In the genomic region with DNA sequence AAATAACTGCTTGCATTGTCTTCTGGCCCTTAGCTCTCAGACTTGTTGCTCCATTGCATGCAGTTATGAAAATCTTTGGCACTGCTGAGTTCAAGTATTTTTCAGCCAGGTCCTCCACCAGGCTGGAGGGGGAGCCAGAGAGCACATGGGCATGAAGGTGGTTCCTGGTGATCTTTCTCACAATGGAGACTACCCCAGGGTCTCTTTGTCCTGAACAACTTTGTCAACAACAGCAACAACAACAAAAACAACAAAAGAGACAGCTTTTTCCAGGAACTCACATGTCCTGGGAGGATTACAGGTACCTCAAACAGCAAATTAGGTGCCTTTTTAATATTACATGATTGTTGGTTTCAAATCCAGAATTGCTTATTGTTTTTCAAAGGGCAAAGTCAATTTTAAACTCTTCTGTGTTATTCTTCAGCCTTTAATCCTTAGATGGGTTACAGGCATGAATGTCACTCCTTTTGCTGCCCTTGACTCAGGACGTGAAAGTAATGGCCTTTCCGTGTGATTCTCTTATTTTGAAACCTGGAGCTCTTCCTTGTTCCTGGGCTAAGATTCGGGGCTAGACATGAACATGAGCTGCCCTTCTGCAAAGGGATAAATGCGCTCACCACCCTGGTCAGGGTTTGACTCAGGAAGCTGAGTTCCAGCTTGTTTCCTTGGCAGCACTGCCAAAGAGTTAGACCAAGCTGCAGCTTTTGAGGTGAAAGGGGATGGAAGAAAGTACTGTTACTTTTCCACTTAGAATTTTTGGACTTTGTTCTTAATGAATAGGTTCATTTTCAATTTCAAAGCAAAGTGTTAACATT, we compare ENCODE assay signal across 8 cellular contexts. TPM values are rescaled to one million over a fixed set of nuclear protein-coding genes. Genes with fewer than 3 reads are reported as not detected.
DNase-seq lines count a peak whose midpoint lies in the region; ATAC-seq, FAIRE-seq and TF ChIP-seq lines count a peak whose summit lies in the region.

No MANE protein-coding gene starts in this region.

- H3K27ac ChIP-seq in MM.1S (ENCODE audit: low read length) (no peak overlapping the region), endothelial cell of umbilical vein (ENCODE audit: insufficient read depth, low read depth, low read length) (peak overlapping the region; percentile 12), temporal lobe (ENCODE audit: low read depth, low read length) (peak overlapping the region; percentile 90)
- peak overlapping the region; percentile 97 for H3K27ac ChIP-seq in naive thymus-derived CD4-positive, alpha-beta T cell (ENCODE audit: low read depth, low read length)

- H3K9ac ChIP-seq in MM.1S (ENCODE audit: low read length) (peak overlapping the region; percentile 51; the same call in 1 of the 2 replicates), endothelial cell of umbilical vein (replicated peaks; ENCODE audit: extremely low read depth, insufficient read depth, low read length) (peak overlapping the region; percentile 84)

- H3K9me3 Mint-ChIP-seq in activated CD4-positive, alpha-beta memory T cell treated with anti-CD3 and anti-CD28 coated beads, Interleukin-2, amount 10 ng/mL, durations not matched to agents 7 days and 5 days: no peaks in the 10 kb centered on the region
- H3K9me3 Mint-ChIP-seq in naive thymus-derived CD4-positive, alpha-beta T cell: peaks cover 0 to 9% (median 2%) of the 10 kb centered on the region in 11 donors

- H2AFZ ChIP-seq in MM.1S (ENCODE audit: low read length) (0 out of 2 replicates have a peak overlapping the region, but pooled peaks have one; percentile 70), endothelial cell of umbilical vein (ENCODE audit: low read depth, low read length) (no peak overlapping the region)

- no peaks in the 10 kb centered on the region for H3K36me3 ChIP-seq in MM.1S (replicated peaks; ENCODE audit: insufficient read depth, low read length)
- H3K36me3 ChIP-seq in endothelial cell of umbilical vein (ENCODE audit: control insufficient read depth in 2 of 2, extremely low read depth in 1 of 2, insufficient read depth in 2 of 2, low read length in 2 of 2): peaks cover 2 to 5% of the 10 kb centered on the region in 2 experiments
- H3K36me3 ChIP-seq in naive thymus-derived CD4-positive, alpha-beta T cell (ENCODE audit: control insufficient read depth in 2 of 3, insufficient read depth in 3 of 3, low read length in 3 of 3): peaks cover 0 to 11% (median 0%) of the 10 kb centered on the region in 3 experiments

- FAIRE-seq in endothelial cell of umbilical vein (lab: Jason Lieb, UNC): peak; percentile 86

- peaks cover 49% of the 10 kb centered on the region for H3K36me3 Mint-ChIP-seq in activated CD4-positive, alpha-beta memory T cell treated with anti-CD3 and anti-CD28 coated beads, Interleukin-2, amount 10 ng/mL, durations not matched to agents 7 days and 5 days (ENCODE audit: low read depth)
- H3K36me3 Mint-ChIP-seq in naive thymus-derived CD4-positive, alpha-beta T cell: peaks cover 19 to 37% (median 21%) of the 10 kb centered on the region in 5 donors

- H3K9me1 ChIP-seq in endothelial cell of umbilical vein (replicated peaks; ENCODE audit: control insufficient read depth, extremely low read depth, insufficient read depth, low read length): no peaks in the 10 kb centered on the region

- CTCF ChIA-PET in activated CD4-positive, alpha-beta memory T cell treated with anti-CD3 and anti-CD28 coated beads, Interleukin-2, amount 10 ng/mL, durations not matched to agents 7 days and 5 days (lab: Charles Lee): interaction anchor here (0.7 to 3.8 kb wide), 30 partner anchors 9 to 209 kb away, joined by 3 to 26 read pairs (median 4); no protein-coding TSS in a partner anchor
- CTCF ChIA-PET in endothelial cell of umbilical vein (lab: Charles Lee): interaction anchor here (0.7 to 5.7 kb wide), 11 partner anchors 8 to 197 kb away, joined by 3 to 97 read pairs (median 5); no protein-coding TSS in a partner anchor
- CTCF ChIA-PET in naive thymus-derived CD4-positive, alpha-beta T cell (lab: Charles Lee): interaction anchor here (0.7 to 3.5 kb wide), 22 partner anchors 8 to 193 kb away, joined by 3 to 31 read pairs (median 5); no protein-coding TSS in a partner anchor

- peak overlapping the region; percentile 82 for H3K27ac Mint-ChIP-seq in activated CD4-positive, alpha-beta memory T cell treated with anti-CD3 and anti-CD28 coated beads, Interleukin-2, amount 10 ng/mL, durations not matched to agents 7 days and 5 days
- peak overlapping the region; percentile 93 to 99 (median 98) for H3K27ac Mint-ChIP-seq in naive thymus-derived CD4-positive, alpha-beta T cell

- dilution Hi-C loops in endothelial cell of umbilical vein (cut with MboI; ENCODE audit: extremely low pct_ligation_motif_present, low sequenced_read_pairs): no loop called here

- H3K9me3 ChIP-seq in MM.1S (replicated peaks; ENCODE audit: insufficient read depth, low read length): no peaks in the 10 kb centered on the region
- no peaks in the 10 kb centered on the region for H3K9me3 ChIP-seq in endothelial cell of umbilical vein (replicated peaks; ENCODE audit: control insufficient read depth, insufficient read depth, low read length)
- no peaks in the 10 kb centered on the region for H3K9me3 ChIP-seq in naive thymus-derived CD4-positive, alpha-beta T cell (ENCODE audit: control insufficient read depth in 2 of 3, low read length in 3 of 3)

- BruUV-seq in endothelial cell of umbilical vein (replicated peaks; lab: Mats Ljungman, UMichigan): TSS peak; percentile 12

- peak overlapping the region; percentile 71; the same call in 1 of the 2 replicates for H3K4me3 ChIP-seq in MM.1S (ENCODE audit: low read length)
- H3K4me3 ChIP-seq in endothelial cell of umbilical vein (replicated peaks in 1 of 3; ENCODE audit: insufficient read depth in 1 of 3, low read depth in 1 of 3, low read length in 3 of 3): peak overlapping the region in 2 of 3 experiments; percentile 66 to 90
- H3K4me3 ChIP-seq in naive thymus-derived CD4-positive, alpha-beta T cell (ENCODE audit: low read length): peak overlapping the region; percentile 84

- no peaks in the 10 kb centered on the region for H4K20me1 ChIP-seq in MM.1S (ENCODE audit: insufficient read depth, low read length)
- H4K20me1 ChIP-seq in endothelial cell of umbilical vein (replicated peaks; ENCODE audit: control insufficient read depth, extremely low read depth, insufficient read depth, low read length): peaks cover 2% of the 10 kb centered on the region

- peaks cover 20% of the 10 kb centered on the region for H3K27me3 Mint-ChIP-seq in activated CD4-positive, alpha-beta memory T cell treated with anti-CD3 and anti-CD28 coated beads, Interleukin-2, amount 10 ng/mL, durations not matched to agents 7 days and 5 days
- H3K27me3 Mint-ChIP-seq in naive thymus-derived CD4-positive, alpha-beta T cell: peaks cover 0 to 26% (median 0%) of the 10 kb centered on the region in 5 donors

- no peaks in the 10 kb centered on the region for H3F3A ChIP-seq in MM.1S (ENCODE audit: insufficient read depth, low read length)

- H3K4me1 Mint-ChIP-seq in activated CD4-positive, alpha-beta memory T cell treated with anti-CD3 and anti-CD28 coated beads, Interleukin-2, amount 10 ng/mL, durations not matched to agents 7 days and 5 days: peaks cover 57% of the 10 kb centered on the region
- peaks cover 49 to 68% (median 59%) of the 10 kb centered on the region in 7 donors for H3K4me1 Mint-ChIP-seq in naive thymus-derived CD4-positive, alpha-beta T cell

- no peak for ATAC-seq in naive thymus-derived CD4-positive, alpha-beta T cell
- ATAC-seq in HG02884 (IDR thresholded peaks at IDR 0.05; ENCODE audit: unreplicated experiment): no peak

- POLR2A ChIA-PET in activated CD4-positive, alpha-beta memory T cell treated with anti-CD3 and anti-CD28 coated beads, Interleukin-2, amount 10 ng/mL, durations not matched to agents 7 days and 5 days (lab: Charles Lee): interaction anchor here (0.7 to 2.4 kb wide), 14 partner anchors 7 to 589 kb away, joined by 3 to 11 read pairs (median 4); a partner anchor contains a TSS
- POLR2A ChIA-PET in endothelial cell of umbilical vein (lab: Charles Lee): no interaction called here
- POLR2A ChIA-PET in naive thymus-derived CD4-positive, alpha-beta T cell (lab: Charles Lee): interaction anchor here (0.6 to 4.2 kb wide), 22 partner anchors 7 to 194 kb away, joined by 3 to 44 read pairs (median 6); no protein-coding TSS in a partner anchor

- no peak for TF ChIP-seq POLR2A in endothelial cell of umbilical vein (IDR thresholded peaks at IDR 0.05; ENCODE audit: low read depth, low read length)

- H3K4me1 ChIP-seq in MM.1S (ENCODE audit: low read length) (no peaks in the 10 kb centered on the region), endothelial cell of umbilical vein (ENCODE audit: control insufficient read depth, extremely low read depth, insufficient read depth, low read length) (peaks cover 31% of the 10 kb centered on the region)
- peaks cover 38 to 57% of the 10 kb centered on the region in 2 donors for H3K4me1 ChIP-seq in naive thymus-derived CD4-positive, alpha-beta T cell (ENCODE audit: control insufficient read depth in 2 of 2, insufficient read depth in 2 of 2, low read length in 2 of 2)

- H3K4me2 ChIP-seq in MM.1S (ENCODE audit: low read depth, low read length): peak overlapping the region; percentile 87
- H3K4me2 ChIP-seq in endothelial cell of umbilical vein (ENCODE audit: insufficient read depth, low read length): peak overlapping the region; percentile 45

- DNase-seq in EL (peak; percentile 50), MM.1S (peak; percentile 44), endothelial cell of umbilical vein (ENCODE audit: low read depth, low spot score) (peak; percentile 63)
- DNase-seq in activated CD4-positive, alpha-beta memory T cell treated with anti-CD3 and anti-CD28 coated beads, Interleukin-2, amount 10 ng/mL, durations not matched to agents 7 days and 5 days: peak; percentile 75
- peak; percentile 34 to 84 (median 76) for DNase-seq in naive thymus-derived CD4-positive, alpha-beta T cell
- no peak for DNase-seq in NK-92 treated with Interleukin-12 subunit alpha and Interleukin-12 subunit beta, amount 100 ng/mL, for 24 hours (lab: John Stamatoyannopoulos, UW)

- peak; percentile 65 for TF ChIP-seq CTCF in MM.1S (IDR thresholded peaks at IDR 0.05; ENCODE audit: low read length)
- TF ChIP-seq CTCF in endothelial cell of umbilical vein (IDR thresholded peaks at IDR 0.05; ENCODE audit: extremely low read depth in 1 of 2, insufficient read depth in 1 of 2, low read depth in 1 of 2, low read length in 2 of 2): peak; percentile 76 to 78

- peak overlapping the region; percentile 86 for H3K4me3 Mint-ChIP-seq in activated CD4-positive, alpha-beta memory T cell treated with anti-CD3 and anti-CD28 coated beads, Interleukin-2, amount 10 ng/mL, durations not matched to agents 7 days and 5 days
- peak overlapping the region; percentile 91 to 98 (median 96) for H3K4me3 Mint-ChIP-seq in naive thymus-derived CD4-positive, alpha-beta T cell

- H3K79me2 ChIP-seq in MM.1S (ENCODE audit: low read length) (peaks cover 3% of the 10 kb centered on the region; the same call in 1 of the 2 replicates), endothelial cell of umbilical vein (ENCODE audit: control insufficient read depth, insufficient read depth, low read length) (peaks cover 12% of the 10 kb centered on the region)

- intact Hi-C loops in endothelial cell of umbilical vein (cut with micrococcal nuclease): loop anchor here (5.0 kb wide), 1 partner anchor 588 kb away; a partner anchor contains a TSS
- intact Hi-C loops in naive thymus-derived CD4-positive, alpha-beta T cell (cut with micrococcal nuclease): loop anchor here (1.0 to 5.0 kb wide), 16 partner anchors 43 to 813 kb away; a partner anchor contains a TSS

- no peaks in the 10 kb centered on the region for H3K27me3 ChIP-seq in MM.1S (replicated peaks; ENCODE audit: insufficient read depth, low read length)
- H3K27me3 ChIP-seq in endothelial cell of umbilical vein (ENCODE audit: control insufficient read depth in 2 of 2, insufficient read depth in 2 of 2, low read length in 2 of 2): peaks cover 11 to 12% of the 10 kb centered on the region in 2 experiments
- H3K27me3 ChIP-seq in naive thymus-derived CD4-positive, alpha-beta T cell (ENCODE audit: control insufficient read depth in 2 of 2, insufficient read depth in 2 of 2, low read length in 2 of 2): no peaks in the 10 kb centered on the region

- no peaks in the 10 kb centered on the region for H3K9me2 ChIP-seq in MM.1S (replicated peaks; ENCODE audit: insufficient read depth, low read length)

RNA-seq across cellular contexts. Expression of a gene that starts 1.8 kb away (rescaled TPM):
- 10 to 100 TPM; 58.0 to 62.4 TPM for total RNA-seq in activated CD4-positive, alpha-beta memory T cell treated with anti-CD3 and anti-CD28 coated beads, Interleukin-2, amount 10 ng/mL, durations not matched to agents 7 days and 5 days
- 138 and 148 TPM in 2 replicates for total RNA-seq in endothelial cell of umbilical vein
- 95.0 and 112 TPM in 2 replicates for polyA plus RNA-seq in endothelial cell of umbilical vein
- 82.8 and 96.8 TPM in 2 replicates for polyA plus RNA-seq in endothelial cell of umbilical vein (2011; cell fraction: cytosol; rRNA removed)
- polyA plus RNA-seq in endothelial cell of umbilical vein (2011; cell fraction: nucleus; rRNA removed): 74.3 and 90.8 TPM in 2 replicates
- polyA plus RNA-seq in endothelial cell of umbilical vein (2012): 46.5 and 55.3 TPM in 2 replicates
- polyA minus RNA-seq in endothelial cell of umbilical vein: 28.0 and 34.8 TPM in 2 replicates
- not detected for polyA minus RNA-seq in endothelial cell of umbilical vein (2011; cell fraction: cytosol; rRNA and poly(A)+ RNA removed)
- 24.9 and 26.2 TPM in 2 replicates for polyA minus RNA-seq in endothelial cell of umbilical vein (2011; cell fraction: nucleus; rRNA and poly(A)+ RNA removed)
- 100 to 1,000 TPM in 4 of 5 experiments, 10 to 100 TPM in 1; 45.9 to 402 (median 197) TPM for total RNA-seq in naive thymus-derived CD4-positive, alpha-beta T cell
- 100 to 1,000 TPM; 123 to 284 TPM for polyA plus RNA-seq in naive thymus-derived CD4-positive, alpha-beta T cell
- 25.8 TPM for total RNA-seq in temporal lobe
